Comparison of ENCODE assay signal across 14 cellular contexts in genomic region chr3:21435871-21436270, GRCh38.
DNase-seq lines count a peak whose midpoint lies in the region; ATAC-seq, FAIRE-seq and TF ChIP-seq lines count a peak whose summit lies in the region.
"Had no signal": no experiment of that assay in that cellular context is flagged by ENCODE, and none has a peak within 500 bp of the region (broad histone marks: within the 10 kb centered on the region; RNA-seq: fewer than 3 reads in every experiment).

No MANE protein-coding gene starts in this region.

- no peak overlapping the region for H3K4me2 ChIP-seq in keratinocyte (ENCODE audit: control insufficient read depth, extremely low read depth, insufficient read depth, low read depth, low read length)
- no peak overlapping the region for H3K4me2 ChIP-seq in hepatocyte

- no peaks in the 10 kb centered on the region for H3K4me1 ChIP-seq in keratinocyte (ENCODE audit: control insufficient read depth, extremely low read depth, insufficient read depth, low read length)
- H3K4me1 ChIP-seq in hepatocyte (ENCODE audit: insufficient read depth): no peaks in the 10 kb centered on the region

- H2AFZ ChIP-seq in keratinocyte (ENCODE audit: control insufficient read depth, low read length): no peak overlapping the region
- no peak overlapping the region for H2AFZ ChIP-seq in hepatocyte

- in situ Hi-C loops in brain microvascular endothelial cell (cut with HindIII; ENCODE audit: low pct_ligation_motif_present, low sequenced_read_pairs): no loop called here

- H3K9ac ChIP-seq in keratinocyte (ENCODE audit: control insufficient read depth, extremely low read depth, insufficient read depth, low read length): no peak overlapping the region

- no peaks in the 10 kb centered on the region for H4K20me1 ChIP-seq in keratinocyte (ENCODE audit: control insufficient read depth, extremely low read depth, insufficient read depth, low read length)
- no peaks in the 10 kb centered on the region for H4K20me1 ChIP-seq in hepatocyte (ENCODE audit: insufficient read depth, poor library complexity, severe bottlenecking)

- dilution Hi-C loops in keratinocyte (cut with MboI; ENCODE audit: extremely low pct_ligation_motif_present, low sequenced_read_pairs): no loop called here

- H3K27ac ChIP-seq in brain microvascular endothelial cell (no peak overlapping the region), keratinocyte (ENCODE audit: control insufficient read depth, insufficient read depth, low read length) (no peak overlapping the region), hepatocyte (no peak overlapping the region)

- H3K36me3 ChIP-seq in MG63 (no peaks in the 10 kb centered on the region), brain microvascular endothelial cell (replicated peaks) (no peaks in the 10 kb centered on the region), keratinocyte (ENCODE audit: control insufficient read depth in 2 of 2, extremely low read depth in 1 of 2, insufficient read depth in 2 of 2, low read length in 2 of 2) (no peaks in the 10 kb centered on the region), hepatocyte (replicated peaks; ENCODE audit: insufficient read depth, low read depth) (no peaks in the 10 kb centered on the region)

- TF ChIP-seq CTCF in AG10803 (conservative IDR thresholded peaks at IDR 0.05; ENCODE audit: low read length) (no peak), brain microvascular endothelial cell (IDR thresholded peaks at IDR 0.05; ENCODE audit: low read depth, low read length, missing control alignments) (no peak), keratinocyte (optimal IDR thresholded peaks at IDR 0.05 in 1 of 3, IDR thresholded peaks at IDR 0.05 in 1 of 3, conservative IDR thresholded peaks at IDR 0.05 in 1 of 3; ENCODE audit: extremely low read depth in 1 of 3, insufficient read depth in 2 of 3, low read length in 3 of 3) (no peak), hepatocyte (IDR thresholded peaks at IDR 0.05; ENCODE audit: poor library complexity) (no peak)

- H3K27me3 ChIP-seq in MG63 (no peaks in the 10 kb centered on the region), brain microvascular endothelial cell (replicated peaks) (no peaks in the 10 kb centered on the region), keratinocyte (ENCODE audit: control insufficient read depth, extremely low read depth, insufficient read depth, low read length) (no peaks in the 10 kb centered on the region), hepatocyte (no peaks in the 10 kb centered on the region)

- no peaks in the 10 kb centered on the region for H3K9me3 ChIP-seq in MG63
- H3K9me3 ChIP-seq in keratinocyte (ENCODE audit: control insufficient read depth, low read depth, low read length): no peaks in the 10 kb centered on the region
- H3K9me3 ChIP-seq in hepatocyte (ENCODE audit: low read depth): no peaks in the 10 kb centered on the region

- H3K9me2 ChIP-seq in hepatocyte (replicated peaks; ENCODE audit: insufficient read depth): no peaks in the 10 kb centered on the region

- DNase-seq in AG10803 (ENCODE audit: low read depth) (peak; percentile 94), MG63 (peak; percentile 37), brain microvascular endothelial cell (peak; percentile 94), keratinocyte (ENCODE audit: low read depth, low spot score) (no peak), hepatocyte (ENCODE audit: low spot score) (no peak), occipital lobe (lab: John Stamatoyannopoulos, UW) (no peak)
- no peak for DNase-seq in stimulated activated CD4-positive, alpha-beta T cell treated with anti-CD3 and anti-CD28 coated beads, Interleukin-15, amount 100 ng/mL, for 24 hours
- DNase-seq: activated CD8-positive, alpha-beta T cell treated with anti-CD3 and anti-CD28 coated beads, Interleukin-2, amount 10 ng/mL, durations not matched to agents 7 days and 5 days; activated naive CD4-positive, alpha-beta T cell treated with anti-CD3 and anti-CD28 coated beads, Interleukin-2, amount 50 U/mL, for 16 hours; CD4-positive, alpha-beta T cell; effector CD8-positive, alpha-beta T cell; kidney; NCI-H774 had no signal

- H3K4me3 ChIP-seq in AG10803 (ENCODE audit: low read length): no peak overlapping the region
- no peak overlapping the region for H3K4me3 ChIP-seq in MG63
- H3K4me3 ChIP-seq in brain microvascular endothelial cell (ENCODE audit: low read depth, low read length): no peak overlapping the region
- H3K4me3 ChIP-seq in keratinocyte (ENCODE audit: control insufficient read depth in 2 of 3, extremely low read depth in 1 of 3, insufficient read depth in 2 of 3, low read depth in 1 of 3, low read length in 3 of 3): no peak overlapping the region
- no peak overlapping the region for H3K4me3 ChIP-seq in hepatocyte

- WGBS in hepatocyte (ENCODE audit: low lambda C conversion rate, missing lambda C conversion rate): 87% methylated on average over 2 of the region's 2 CpGs

- ATAC-seq in HG03432 (IDR thresholded peaks at IDR 0.05; ENCODE audit: unreplicated experiment): no peak
- ATAC-seq: activated CD8-positive, alpha-beta T cell treated with anti-CD3 and anti-CD28 coated beads, Interleukin-2, amount 10 ng/mL, durations not matched to agents 7 days and 5 days had no signal

- H3K9me1 ChIP-seq in keratinocyte (ENCODE audit: control insufficient read depth, extremely low read depth, insufficient read depth, low read length): no peaks in the 10 kb centered on the region

- peak; percentile 56 for FAIRE-seq in keratinocyte (lab: Jason Lieb, UNC)
- FAIRE-seq: kidney had no signal

- H3K79me2 ChIP-seq in keratinocyte (ENCODE audit: control insufficient read depth, insufficient read depth, low read length): no peaks in the 10 kb centered on the region
- no peaks in the 10 kb centered on the region for H3K79me2 ChIP-seq in hepatocyte

Comparison
In these comparisons a context has a peak if more than half of its experiments do, and no peak if none do; other contexts are left out.
1. DNase-seq: peak in AG10803 (single experiment), MG63 (single experiment) and brain microvascular endothelial cell (single experiment); none in keratinocyte (single experiment), hepatocyte (single experiment), occipital lobe (single experiment) and stimulated activated CD4-positive, alpha-beta T cell treated with anti-CD3 and anti-CD28 coated beads, Interleukin-15, amount 100 ng/mL, for 24 hours (single experiment).